17 cellular contexts compared by ENCODE assay signal in genomic region chr11:41018224-41018623, GRCh38.
DNase-seq lines count a peak whose midpoint lies in the region; ATAC-seq and TF ChIP-seq lines count a peak whose summit lies in the region.
"Had no signal": no experiment of that assay in that cellular context is flagged by ENCODE, and none has a peak within 500 bp of the region (broad histone marks: within the 10 kb centered on the region; RNA-seq: fewer than 3 reads in every experiment).

No MANE protein-coding gene starts in this region.

- H3T11ph ChIP-seq in H9 (ENCODE audit: low read length) = no peak overlapping the region

- H3K4me2 ChIP-seq in H9 (ENCODE audit: insufficient read depth, insufficient read length, low read length) (peak overlapping the region; percentile 25), OCI-LY3 (ENCODE audit: low read length) (no peak overlapping the region), neural progenitor cell (no peak overlapping the region)

- H3K4me1 Mint-ChIP-seq in H9 (peaks cover 17 to 26% of the 10 kb centered on the region in 2 experiments), neural progenitor cell (peaks cover 4% of the 10 kb centered on the region)
- H3K4me1 Mint-ChIP-seq: B cell had no signal

- H3K23ac ChIP-seq in H9 (ENCODE audit: insufficient read length, low read depth, low read length) = no peak overlapping the region

- H3K4me1 ChIP-seq in H9 (ENCODE audit: insufficient read depth, low read length) (no peaks in the 10 kb centered on the region), OCI-LY3 (ENCODE audit: low read length) (no peaks in the 10 kb centered on the region), neural progenitor cell (peaks cover 5% of the 10 kb centered on the region)

- H3K79me2 ChIP-seq in H9 (ENCODE audit: insufficient read depth, low read length) = no peaks in the 10 kb centered on the region
- no peaks in the 10 kb centered on the region for H3K79me2 ChIP-seq in OCI-LY3 (ENCODE audit: low read length)
- H3K79me2 ChIP-seq in neural progenitor cell (ENCODE audit: low read depth) = no peaks in the 10 kb centered on the region

- no peak overlapping the region for H2BK15ac ChIP-seq in H9 (ENCODE audit: low read depth, low read length)

- no peak overlapping the region for H2BK20ac ChIP-seq in H9 (ENCODE audit: low read depth, low read length, poor library complexity, severe bottlenecking)

- no CpG with 5 or more reads among the region's 3 CpGs for WGBS in H9 (ENCODE audit: extremely low coverage, insufficient read length, low lambda C conversion rate)

- H3K56ac ChIP-seq in H9 (ENCODE audit: insufficient read length, low read depth, low read length) = no peak overlapping the region

- H3K4me3 ChIP-seq in OCI-LY3 (ENCODE audit: low read length) = no peak overlapping the region
- no peak overlapping the region for H3K4me3 ChIP-seq in neural progenitor cell
- H3K4me3 ChIP-seq: GM12878 had no signal

- no peaks in the 10 kb centered on the region for H3F3A ChIP-seq in neural progenitor cell (ENCODE audit: low read depth)

- H2AFZ ChIP-seq in H9 (ENCODE audit: low read length) (no peak overlapping the region), OCI-LY3 (ENCODE audit: low read depth, low read length) (peak overlapping the region; percentile 23; the same call in 1 of the 2 replicates), neural progenitor cell (replicated peaks) (peak overlapping the region; percentile 81)

- H3K23me2 ChIP-seq in H9 (ENCODE audit: insufficient read length, low read depth, low read length, poor library complexity, severe bottlenecking) = no peaks in the 10 kb centered on the region

- no peak overlapping the region for H2BK5ac ChIP-seq in H9 (ENCODE audit: insufficient read length, low read length)

- no peak overlapping the region for H4K8ac ChIP-seq in H9 (replicated peaks; ENCODE audit: insufficient read length, low read depth, low read length)

- H3K36me3 Mint-ChIP-seq in H9 (ENCODE audit: insufficient read depth in 1 of 3, low read depth in 3 of 3) (no peaks in the 10 kb centered on the region), neural progenitor cell (no peaks in the 10 kb centered on the region)

- no peak overlapping the region for H2AK5ac ChIP-seq in H9 (ENCODE audit: insufficient read length, low read length)

- H4K91ac ChIP-seq in H9 (ENCODE audit: insufficient read length, low read depth, low read length) = no peak overlapping the region

- H3K79me1 ChIP-seq in H9 (ENCODE audit: insufficient read depth, low read depth, low read length, poor library complexity, severe bottlenecking) = no peaks in the 10 kb centered on the region

- H3K36me3 ChIP-seq in OCI-LY3 (replicated peaks; ENCODE audit: low read depth, low read length) (no peaks in the 10 kb centered on the region), neural progenitor cell (no peaks in the 10 kb centered on the region)

- no peak for ATAC-seq in GM19455 (IDR thresholded peaks at IDR 0.05; ENCODE audit: unreplicated experiment)
- ATAC-seq in HG03196 (IDR thresholded peaks at IDR 0.05; ENCODE audit: unreplicated experiment) = no peak
- ATAC-seq: GM12878 had no signal

- H3K27me3 ChIP-seq in H9 (ENCODE audit: insufficient read depth, low read length) (no peaks in the 10 kb centered on the region), OCI-LY3 (ENCODE audit: low read depth, low read length) (no peaks in the 10 kb centered on the region), neural progenitor cell (no peaks in the 10 kb centered on the region)

- no peak for DNase-seq in H9
- DNase-seq in iPS DF 4.7 (ENCODE audit: extremely low read depth, low spot score) = peak; percentile 7
- no peak for DNase-seq in neural progenitor cell (ENCODE audit: low spot score)
- DNase-seq in effector CD4-positive, alpha-beta T cell = no peak
- no peak for DNase-seq in midbrain (lab: John Stamatoyannopoulos, UW)
- DNase-seq: C1 segment of cervical spinal cord; Calu3; CD4-positive, alpha-beta T cell; DMS 273 treated with DMSO at 0.1 percent for 48 hours; IMR-90; KBM-7 had no signal

- H3K9me3 ChIP-seq in H9 (ENCODE audit: control insufficient read depth, low read depth, low read length) = no peaks in the 10 kb centered on the region
- no peaks in the 10 kb centered on the region for H3K9me3 ChIP-seq in OCI-LY3 (ENCODE audit: insufficient read depth, low read length)
- no peaks in the 10 kb centered on the region for H3K9me3 ChIP-seq in neural progenitor cell (ENCODE audit: low read depth)

- peaks cover 2% of the 10 kb centered on the region in 2 experiments; a peak in 1 of 5 replicates for H3K9me3 Mint-ChIP-seq in H9
- H3K9me3 Mint-ChIP-seq in neural progenitor cell = no peaks in the 10 kb centered on the region

- peak overlapping the region in 1 of 2 experiments; percentile 21; a peak in 1 of 5 replicates for H3K4me3 Mint-ChIP-seq in H9
- H3K4me3 Mint-ChIP-seq in neural progenitor cell = no peak overlapping the region
- H3K4me3 Mint-ChIP-seq: B cell; CD4-positive, alpha-beta T cell had no signal

- no peak overlapping the region for H3K4ac ChIP-seq in H9 (ENCODE audit: low read depth, low read length)

- no peak overlapping the region for H2BK12ac ChIP-seq in H9 (ENCODE audit: insufficient read length, low read depth, low read length)

- H2BK120ac ChIP-seq in H9 (ENCODE audit: low read depth, low read length, poor library complexity, severe bottlenecking) = no peak overlapping the region

- H3K14ac ChIP-seq in H9 (ENCODE audit: insufficient read depth, low read length) = no peak overlapping the region

- H3K27me3 Mint-ChIP-seq in H9 (ENCODE audit: low read depth) = no peaks in the 10 kb centered on the region
- peaks cover 3% of the 10 kb centered on the region for H3K27me3 Mint-ChIP-seq in neural progenitor cell (ENCODE audit: insufficient read depth, low read depth)
- H3K27me3 Mint-ChIP-seq: B cell; CD4-positive, alpha-beta T cell had no signal

- TF ChIP-seq CTCF in H9 (conservative IDR thresholded peaks at IDR 0.05) (no peak), OCI-LY3 (IDR thresholded peaks at IDR 0.05; ENCODE audit: low read depth, low read length) (no peak), neural progenitor cell (IDR thresholded peaks at IDR 0.05) (no peak)

- H3K27ac Mint-ChIP-seq in H9 (peak overlapping the region in 1 of 3 experiments; percentile 90; a peak in 3 of 7 replicates), neural progenitor cell (no peak overlapping the region)
- H3K27ac Mint-ChIP-seq: B cell; CD4-positive, alpha-beta T cell had no signal

- H4K20me1 ChIP-seq in H9 (ENCODE audit: control insufficient read depth, insufficient read depth, insufficient read length) = no peaks in the 10 kb centered on the region
- no peaks in the 10 kb centered on the region for H4K20me1 ChIP-seq in OCI-LY3 (ENCODE audit: insufficient read depth, low read length)
- H4K20me1 ChIP-seq in neural progenitor cell (ENCODE audit: low read depth) = no peaks in the 10 kb centered on the region

- H4K5ac ChIP-seq in H9 (ENCODE audit: insufficient read length, low read depth, low read length) = no peak overlapping the region

- no peak overlapping the region for H3K9ac ChIP-seq in H9 (ENCODE audit: extremely low read depth, insufficient read length, low read length)
- H3K9ac ChIP-seq in OCI-LY3 (ENCODE audit: low read length) = no peak overlapping the region
- H3K9ac ChIP-seq in neural progenitor cell = no peak overlapping the region

- H3K27ac ChIP-seq in H9 (ENCODE audit: insufficient read length, low read depth, low read length) = no peak overlapping the region
- no peak overlapping the region for H3K27ac ChIP-seq in OCI-LY3 (ENCODE audit: low read length)
- no peak overlapping the region for H3K27ac ChIP-seq in neural progenitor cell
- H3K27ac ChIP-seq: HL-60 had no signal

- no peak overlapping the region for H3K18ac ChIP-seq in H9 (ENCODE audit: insufficient read length, low read depth, low read length)
